In the genomic region with DNA sequence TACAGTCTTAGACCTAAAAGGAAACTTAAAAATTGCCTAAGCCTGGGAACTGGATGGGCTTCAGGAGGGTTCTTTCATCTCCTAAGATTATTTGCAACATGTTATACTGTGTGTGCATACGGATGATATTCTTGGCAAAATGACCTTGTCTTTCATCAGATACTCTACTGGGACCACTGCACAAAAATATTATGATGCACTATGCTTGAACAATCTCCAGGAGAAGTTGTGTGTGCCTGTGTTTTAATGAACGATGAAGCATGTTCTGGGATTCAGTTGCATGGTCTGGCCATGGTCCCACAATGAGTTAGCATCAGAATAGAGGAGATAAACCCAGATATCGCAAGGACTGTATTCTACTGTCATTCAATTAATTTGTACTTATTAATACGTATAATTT, we compare ENCODE assay signal across 20 cellular contexts.
DNase-seq lines count a peak whose midpoint lies in the region; ATAC-seq and TF ChIP-seq lines count a peak whose summit lies in the region.
"Had no signal": no experiment of that assay in that cellular context is flagged by ENCODE, and none has a peak within 500 bp of the region (broad histone marks: within the 10 kb centered on the region; RNA-seq: fewer than 3 reads in every experiment).

No MANE protein-coding gene starts in this region.

- ATAC-seq in heart left ventricle (peak in 3 of 4 donors; percentile 20 to 59 (median 50)), T-helper 17 cell (no peak)

- H4K20me1 ChIP-seq in neural cell (ENCODE audit: insufficient read depth), result no peaks in the 10 kb centered on the region
- no peaks in the 10 kb centered on the region for H4K20me1 ChIP-seq in Karpas-422 (ENCODE audit: insufficient read depth, low read depth, low read length)
- H4K20me1 ChIP-seq: BLaER1 had no signal

- H3K9ac ChIP-seq in neural cell (ENCODE audit: low read length) (no peak overlapping the region), Karpas-422 (ENCODE audit: low read length) (no peak overlapping the region)
- H3K9ac ChIP-seq: BLaER1, GM23248 had no signal

- H3K4me2 ChIP-seq in neural cell (ENCODE audit: low read length), result no peak overlapping the region
- H3K4me2 ChIP-seq in Karpas-422 (ENCODE audit: low read depth, low read length, poor library complexity, severe bottlenecking), result no peak overlapping the region
- H3K4me2 ChIP-seq: BLaER1 had no signal

- peaks cover 64% of the 10 kb centered on the region for H3K79me2 ChIP-seq in neural cell (replicated peaks; ENCODE audit: insufficient read depth, low read length)
- H3K79me2 ChIP-seq in Karpas-422 (ENCODE audit: low read length), result no peaks in the 10 kb centered on the region

- H3K36me3 ChIP-seq in heart left ventricle (no peaks in the 10 kb centered on the region), left ventricle myocardium inferior (no peaks in the 10 kb centered on the region), neural cell (ENCODE audit: insufficient read depth, low read length) (peaks cover 12% of the 10 kb centered on the region), sigmoid colon (no peaks in the 10 kb centered on the region), Karpas-422 (ENCODE audit: insufficient read depth, low read length) (no peaks in the 10 kb centered on the region)
- H3K36me3 ChIP-seq: BLaER1 had no signal

- TF ChIP-seq EP300 in neural cell (conservative IDR thresholded peaks at IDR 0.05; ENCODE audit: poor library complexity, severe bottlenecking) (no peak), sigmoid colon (IDR thresholded peaks at IDR 0.05) (no peak)

- peaks cover 2% of the 10 kb centered on the region for H3K36me3 Mint-ChIP-seq in T-helper 17 cell (ENCODE audit: low read depth)
- H3K36me3 Mint-ChIP-seq: CD4-positive, CD25-positive, alpha-beta regulatory T cell had no signal

- H3K9me3 ChIP-seq in heart left ventricle (no peaks in the 10 kb centered on the region), left ventricle myocardium inferior (replicated peaks) (no peaks in the 10 kb centered on the region), neural cell (ENCODE audit: low read length) (no peaks in the 10 kb centered on the region), sigmoid colon (no peaks in the 10 kb centered on the region), Karpas-422 (ENCODE audit: low read length) (no peaks in the 10 kb centered on the region), T-helper 17 cell (ENCODE audit: control insufficient read depth, low read length, poor library complexity, severe bottlenecking) (no peaks in the 10 kb centered on the region)
- H3K9me3 ChIP-seq: BLaER1 had no signal

- no peak overlapping the region for H3K4me3 Mint-ChIP-seq in T-helper 17 cell
- H3K4me3 Mint-ChIP-seq: CD4-positive, CD25-positive, alpha-beta regulatory T cell had no signal

- H3K27me3 Mint-ChIP-seq in T-helper 17 cell, result peaks cover 23% of the 10 kb centered on the region
- H3K27me3 Mint-ChIP-seq: CD4-positive, CD25-positive, alpha-beta regulatory T cell had no signal

- peaks cover 10% of the 10 kb centered on the region for H3F3A ChIP-seq in neural cell (ENCODE audit: insufficient read depth, low read length, poor library complexity, severe bottlenecking)

- H2AFZ ChIP-seq in neural cell (ENCODE audit: low read depth, low read length) (no peak overlapping the region), Karpas-422 (ENCODE audit: low read length) (no peak overlapping the region)
- H2AFZ ChIP-seq: GM23248 had no signal

- no peak for TF ChIP-seq POLR2A in heart left ventricle (IDR thresholded peaks at IDR 0.05)
- TF ChIP-seq POLR2A in sigmoid colon (IDR thresholded peaks at IDR 0.05), result no peak

- H3K4me3 ChIP-seq in heart left ventricle (no peak overlapping the region), left ventricle myocardium inferior (no peak overlapping the region), neural cell (ENCODE audit: low read length) (no peak overlapping the region), sigmoid colon (no peak overlapping the region), Karpas-422 (ENCODE audit: low read length) (no peak overlapping the region)
- H3K4me3 ChIP-seq: BLaER1, GM23248 had no signal

- H3K4me1 ChIP-seq in heart left ventricle (peaks cover 0 to 14% (median 0%) of the 10 kb centered on the region in 12 donors), left ventricle myocardium inferior (no peaks in the 10 kb centered on the region), sigmoid colon (no peaks in the 10 kb centered on the region), Karpas-422 (ENCODE audit: low read length) (no peaks in the 10 kb centered on the region)
- H3K4me1 ChIP-seq: BLaER1 had no signal

- intact Hi-C loops in heart left ventricle (cut with DNase I) (loop anchor here (1.0 to 10.0 kb wide), 13 partner anchors 33 to 1307 kb away; no protein-coding TSS in a partner anchor), left ventricle myocardium inferior (cut with micrococcal nuclease) (loop anchor here (5.0 kb wide), 1 partner anchor 475 kb away; no protein-coding TSS in a partner anchor), sigmoid colon (cut with DNase I) (loop anchor here (5.0 kb wide), 2 partner anchors 90 to 475 kb away; no protein-coding TSS in a partner anchor)

- no peak for DNase-seq in heart left ventricle
- no peak for DNase-seq in left ventricle myocardium inferior
- peak; percentile 32 for DNase-seq in fibroblast of gingiva (ENCODE audit: low read depth)
- peak; percentile 52 for DNase-seq in stromal cell of bone marrow (ENCODE audit: low read depth)
- DNase-seq in sigmoid colon, result no peak
- no peak for DNase-seq in Karpas-422
- DNase-seq in T-helper 17 cell, result no peak
- DNase-seq: CD4-positive, CD25-positive, alpha-beta regulatory T cell; DND-41; GM23248; H7; NCI-H1092 treated with DMSO at 0.1 percent for 48 hours; NCI-H187 treated with DMSO at 0.1 percent for 48 hours; NCI-H2171 treated with DMSO at 0.1 percent for 48 hours; NCI-H524 treated with DMSO at 0.1 percent for 48 hours; NCI-H774; RPMI8226; SHP77 treated with DMSO at 0.1 percent for 48 hours had no signal

- TF ChIP-seq CTCF in heart left ventricle (IDR thresholded peaks at IDR 0.05) (no peak), left ventricle myocardium inferior (IDR thresholded peaks at IDR 0.05; ENCODE audit: borderline replicate concordance) (no peak), neural cell (IDR thresholded peaks at IDR 0.05; ENCODE audit: poor library complexity, severe bottlenecking) (no peak), sigmoid colon (IDR thresholded peaks at IDR 0.05) (no peak)

- peak overlapping the region in 1 of 12 donors; percentile 61 for H3K27ac ChIP-seq in heart left ventricle
- H3K27ac ChIP-seq in left ventricle myocardium inferior (replicated peaks), result no peak overlapping the region
- peak overlapping the region; percentile 90 for H3K27ac ChIP-seq in neural cell (ENCODE audit: low read length)
- no peak overlapping the region for H3K27ac ChIP-seq in sigmoid colon
- H3K27ac ChIP-seq in Karpas-422 (ENCODE audit: low read length), result no peak overlapping the region
- H3K27ac ChIP-seq: BLaER1, GM23248 had no signal

- 65 to 66% (median 65%) methylated on average over 4 of the region's 4 CpGs for WGBS in heart left ventricle, 4 donors
- WGBS in sigmoid colon, 2 donors, result 90 to 93% methylated on average over 4 of the region's 4 CpGs

- no peaks in the 10 kb centered on the region for H3K9me2 ChIP-seq in neural cell (ENCODE audit: insufficient read depth, low read length)
- no peaks in the 10 kb centered on the region for H3K9me2 ChIP-seq in Karpas-422 (replicated peaks; ENCODE audit: insufficient read depth, low read length)

- H3K4me1 Mint-ChIP-seq in T-helper 17 cell, result peaks cover 4% of the 10 kb centered on the region
- H3K4me1 Mint-ChIP-seq: CD4-positive, CD25-positive, alpha-beta regulatory T cell had no signal

- no peak for TF ChIP-seq RAD21 in neural cell (conservative IDR thresholded peaks at IDR 0.05)

- H3K27ac Mint-ChIP-seq in T-helper 17 cell, result no peak overlapping the region
- H3K27ac Mint-ChIP-seq: CD4-positive, CD25-positive, alpha-beta regulatory T cell had no signal

- H3K27me3 ChIP-seq in heart left ventricle (no peaks in the 10 kb centered on the region), left ventricle myocardium inferior (ENCODE audit: low read depth) (no peaks in the 10 kb centered on the region), neural cell (ENCODE audit: insufficient read depth, low read depth, low read length) (no peaks in the 10 kb centered on the region), sigmoid colon (no peaks in the 10 kb centered on the region), Karpas-422 (ENCODE audit: low read length) (no peaks in the 10 kb centered on the region)
- H3K27me3 ChIP-seq: BLaER1 had no signal

TF ChIP-seq in neural cell, 6 proteins besides CTCF, POLR2A, EP300 and RAD21:
- TF ChIP-seq TAF1 (IDR thresholded peaks at IDR 0.05; ENCODE audit: low read depth), result no peak
- TF ChIP-seq SMC3 (conservative IDR thresholded peaks at IDR 0.05; ENCODE audit: poor library complexity), result no peak
- TF ChIP-seq POLR2AphosphoS5 (IDR thresholded peaks at IDR 0.05), result no peak
- no peak for TF ChIP-seq EZH2 (IDR thresholded peaks at IDR 0.05; ENCODE audit: borderline replicate concordance, insufficient read depth, low read length, poor library complexity, severe bottlenecking)
- TF ChIP-seq MXI1 (conservative IDR thresholded peaks at IDR 0.05; ENCODE audit: poor library complexity, severe bottlenecking), result no peak
- TF ChIP-seq, protein P1, sequence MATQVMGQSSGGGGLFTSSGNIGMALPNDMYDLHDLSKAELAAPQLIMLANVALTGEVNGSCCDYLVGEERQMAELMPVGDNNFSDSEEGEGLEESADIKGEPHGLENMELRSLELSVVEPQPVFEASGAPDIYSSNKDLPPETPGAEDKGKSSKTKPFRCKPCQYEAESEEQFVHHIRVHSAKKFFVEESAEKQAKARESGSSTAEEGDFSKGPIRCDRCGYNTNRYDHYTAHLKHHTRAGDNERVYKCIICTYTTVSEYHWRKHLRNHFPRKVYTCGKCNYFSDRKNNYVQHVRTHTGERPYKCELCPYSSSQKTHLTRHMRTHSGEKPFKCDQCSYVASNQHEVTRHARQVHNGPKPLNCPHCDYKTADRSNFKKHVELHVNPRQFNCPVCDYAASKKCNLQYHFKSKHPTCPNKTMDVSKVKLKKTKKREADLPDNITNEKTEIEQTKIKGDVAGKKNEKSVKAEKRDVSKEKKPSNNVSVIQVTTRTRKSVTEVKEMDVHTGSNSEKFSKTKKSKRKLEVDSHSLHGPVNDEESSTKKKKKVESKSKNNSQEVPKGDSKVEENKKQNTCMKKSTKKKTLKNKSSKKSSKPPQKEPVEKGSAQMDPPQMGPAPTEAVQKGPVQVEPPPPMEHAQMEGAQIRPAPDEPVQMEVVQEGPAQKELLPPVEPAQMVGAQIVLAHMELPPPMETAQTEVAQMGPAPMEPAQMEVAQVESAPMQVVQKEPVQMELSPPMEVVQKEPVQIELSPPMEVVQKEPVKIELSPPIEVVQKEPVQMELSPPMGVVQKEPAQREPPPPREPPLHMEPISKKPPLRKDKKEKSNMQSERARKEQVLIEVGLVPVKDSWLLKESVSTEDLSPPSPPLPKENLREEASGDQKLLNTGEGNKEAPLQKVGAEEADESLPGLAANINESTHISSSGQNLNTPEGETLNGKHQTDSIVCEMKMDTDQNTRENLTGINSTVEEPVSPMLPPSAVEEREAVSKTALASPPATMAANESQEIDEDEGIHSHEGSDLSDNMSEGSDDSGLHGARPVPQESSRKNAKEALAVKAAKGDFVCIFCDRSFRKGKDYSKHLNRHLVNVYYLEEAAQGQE (IDR thresholded peaks at IDR 0.05; ENCODE audit: borderline replicate concordance), result no peak

Comparison
In these comparisons a context has a peak if more than half of its experiments do, and no peak if none do; other contexts are left out.
1. DNase-seq: peak in fibroblast of gingiva (single experiment) and stromal cell of bone marrow (single experiment); none in heart left ventricle (0 of 5), left ventricle myocardium inferior (single experiment), sigmoid colon (single experiment), Karpas-422 (single experiment) and T-helper 17 cell (0 of 3).